Comparison of ENCODE assay signal across 8 cellular contexts in genomic region chr1:26280333-26281042, GRCh38. TPM values are rescaled to one million over a fixed set of nuclear protein-coding genes. Genes with fewer than 3 reads are reported as not detected.
DNase-seq lines count a peak whose midpoint lies in the region; ATAC-seq, FAIRE-seq and TF ChIP-seq lines count a peak whose summit lies in the region.

No MANE protein-coding gene starts in this region.

- H3K4me1 ChIP-seq in pancreas = peaks cover 33 to 52% (median 36%) of the 10 kb centered on the region in 3 donors

- H3K9me3 ChIP-seq in pancreas = no peaks in the 10 kb centered on the region

- CTCF ChIA-PET in BJ (lab: Yijun Ruan, JAX) = interaction anchor here (1.2 to 6.2 kb wide), 6 partner anchors 8 to 111 kb away, joined by 3 to 30 read pairs (median 5); partner anchors contain the start of genes CEP85 and ZNF593

- intact Hi-C loops in pancreas (cut with DNase I) = loop anchor here in 1 of 3 donors (5.0 kb wide), 1 partner anchor 42 kb away; no protein-coding TSS in a partner anchor

- TF ChIP-seq CTCF in BJ (IDR thresholded peaks at IDR 0.05; ENCODE audit: insufficient read depth, low read depth, low read length) (no peak), fibroblast of the aortic adventitia (IDR thresholded peaks at IDR 0.05; ENCODE audit: insufficient read depth, low read length) (no peak), pancreas (IDR thresholded peaks at IDR 0.05) (no peak)

- peak overlapping the region; percentile 81 for H3K4me3 ChIP-seq in BJ (ENCODE audit: low read depth, low read length)
- peak overlapping the region; percentile 81 for H3K4me3 ChIP-seq in fibroblast of the aortic adventitia (ENCODE audit: low read depth, low read length)
- H3K4me3 ChIP-seq in pancreas = peak overlapping the region; percentile 68 to 100 (median 80)

- no peak for FAIRE-seq in pancreas (lab: Jason Lieb, UNC)

- no peaks in the 10 kb centered on the region for H3K27me3 ChIP-seq in BJ (ENCODE audit: control insufficient read depth, insufficient read depth, low read length)
- no peaks in the 10 kb centered on the region for H3K27me3 ChIP-seq in pancreas

- H3K27ac ChIP-seq in pancreas = peak overlapping the region; percentile 85 to 95 (median 93)

- H3K36me3 ChIP-seq in BJ (ENCODE audit: control insufficient read depth, insufficient read depth, low read length) (no peaks in the 10 kb centered on the region), pancreas (no peaks in the 10 kb centered on the region)

- ATAC-seq in HG02852 (IDR thresholded peaks at IDR 0.05; ENCODE audit: unreplicated experiment) (peak; percentile 3), pancreas (no peak), GM19455 (IDR thresholded peaks at IDR 0.05; ENCODE audit: unreplicated experiment) (no peak)

- POLR2A ChIA-PET in BJ (lab: Charles Lee) = no interaction called here

- 28 to 39% methylated on average over 14 to 20 of the region's 20 CpGs for WGBS in pancreas, 2 donors

- DNase-seq in BJ (ENCODE audit: low read depth) (no peak), UCSD-AML1 (lab: John Stamatoyannopoulos, UW; ENCODE audit: unreplicated experiment) (peak; percentile 81), fibroblast of the aortic adventitia (ENCODE audit: low read depth) (no peak), pancreas (peak in 3 of 6 donors; percentile 29 to 56 (median 41)), NCI-H345 (lab: John Stamatoyannopoulos, UW) (no peak), LoVo (ENCODE audit: low spot score) (no peak)

RNA-seq across cellular contexts. Expression of gene SH3BGRL3, which starts 0.6 kb away (rescaled TPM):
- polyA plus RNA-seq in BJ (2011; rRNA removed) (298 and 309 TPM in 2 replicates), pancreas (100 to 1,000 TPM in 1 of 2 donors, 10 to 100 TPM in 1; 61.0 to 109 TPM)
- 417 and 520 TPM in 2 replicates for polyA minus RNA-seq in BJ (2011; rRNA and poly(A)+ RNA removed)
- total RNA-seq in fibroblast of the aortic adventitia (ENCODE audit: low replicate concordance) (18.1 and 114 TPM in 2 replicates), pancreas (10 to 100 TPM; 29.1 to 84.2 (median 48.8) TPM)

RNA-seq across cellular contexts. Expression of gene UBXN11, which starts 25.9 kb away (rescaled TPM):
- polyA plus RNA-seq in BJ (2011; rRNA removed) = 8.5 and 12.9 TPM in 2 replicates
- polyA minus RNA-seq in BJ (2011; rRNA and poly(A)+ RNA removed) = 7.7 and 11.2 TPM in 2 replicates
- total RNA-seq in fibroblast of the aortic adventitia (ENCODE audit: low replicate concordance) = 5.2 and 8.9 TPM in 2 replicates
- 10 to 100 TPM in 4 of 6 donors, 1 to 10 TPM in 2; 8.7 to 15.9 (median 11.5) TPM for total RNA-seq in pancreas
- 10 to 100 TPM; 44.0 to 61.6 TPM for polyA plus RNA-seq in pancreas

RNA-seq across cellular contexts. Expression of gene CD52, which starts 37.3 kb away (rescaled TPM):
- polyA plus RNA-seq in BJ (2011; rRNA removed) (not detected in 2 replicates), pancreas (1 to 10 TPM; 4.0 to 4.3 TPM)
- polyA minus RNA-seq in BJ (2011; rRNA and poly(A)+ RNA removed) = not detected in 2 replicates
- total RNA-seq in fibroblast of the aortic adventitia (ENCODE audit: low replicate concordance) (not detected in 2 replicates), pancreas (10 to 100 TPM in 1 of 6 donors, 1 to 10 TPM in 4, under 1 TPM in 1; 0.98 to 13.0 (median 2.5) TPM)

RNA-seq across cellular contexts. Expression of gene CEP85, which starts 46.5 kb away (rescaled TPM):
- polyA plus RNA-seq in BJ (2011; rRNA removed) (9.4 and 10.8 TPM in 2 replicates), pancreas (1 to 10 TPM; 2.9 to 5.6 TPM)
- polyA minus RNA-seq in BJ (2011; rRNA and poly(A)+ RNA removed) = 6.0 and 8.2 TPM in 2 replicates
- total RNA-seq in fibroblast of the aortic adventitia (ENCODE audit: low replicate concordance) (5.6 and 12.9 TPM in 2 replicates), pancreas (1 to 10 TPM; 2.7 to 6.6 (median 3.7) TPM)
